ENCODE assay signal across 8 cellular contexts in the genomic region with DNA sequence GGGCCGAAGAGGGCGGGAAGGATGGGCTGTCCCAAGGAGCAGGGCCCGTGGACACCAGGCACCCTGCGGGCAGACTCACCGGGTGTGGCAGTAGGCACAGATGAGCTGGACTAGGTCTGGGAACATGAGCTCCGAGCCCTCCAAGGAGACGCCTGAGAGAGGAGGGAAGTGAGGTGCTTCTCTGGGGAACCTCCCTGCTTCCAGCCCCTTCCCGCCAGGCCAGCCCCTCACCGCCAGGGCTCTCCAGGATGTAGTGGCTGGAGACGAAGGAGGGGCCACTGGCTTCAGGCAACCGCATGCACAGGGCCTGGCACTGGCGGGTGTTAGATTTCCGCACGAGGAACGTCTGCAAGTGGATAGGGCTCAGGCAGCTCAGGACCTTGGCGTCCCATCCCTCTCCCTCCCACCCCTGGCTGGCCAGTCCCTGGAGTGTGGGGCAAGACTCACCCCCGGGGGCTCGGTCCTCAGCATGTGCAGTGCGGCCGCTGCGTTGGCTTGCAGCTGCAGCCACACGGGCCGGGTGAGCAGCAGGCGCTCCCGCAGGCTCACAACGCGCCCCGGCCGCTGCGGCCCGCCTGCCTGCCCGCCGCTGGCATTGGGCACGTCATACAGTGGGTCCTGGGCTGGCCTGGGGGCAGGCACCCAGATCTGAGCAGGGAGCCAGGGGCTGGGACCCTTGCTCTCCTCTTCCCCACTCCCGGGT. TPM values are rescaled to one million over a fixed set of nuclear protein-coding genes. Genes with fewer than 3 reads are reported as not detected.
A peak's percentile ranks its signal among the peaks of the same experiment; 100 is the strongest.
DNase-seq lines count a peak whose midpoint lies in the region; ATAC-seq, FAIRE-seq and TF ChIP-seq lines count a peak whose summit lies in the region.

No MANE protein-coding gene starts in this region.

- H3K36me3 ChIP-seq in astrocyte (ENCODE audit: insufficient read depth, low read length) (peaks cover 3% of the 10 kb centered on the region), iPS DF 6.9 (ENCODE audit: control insufficient read depth, insufficient read depth, low read length) (peaks cover 20% of the 10 kb centered on the region; the same call in 1 of the 2 replicates)

- peaks cover 11% of the 10 kb centered on the region for H3K36me3 Mint-ChIP-seq in astrocyte (ENCODE audit: low read depth, unreplicated experiment)

- no CpG with 5 or more reads among the region's 35 CpGs for WGBS in iPS DF 6.9 (ENCODE audit: insufficient coverage, insufficient read length)

- peaks cover 27% of the 10 kb centered on the region for H3K79me2 ChIP-seq in astrocyte (ENCODE audit: insufficient read depth, low read length)

- H3K27me3 Mint-ChIP-seq in astrocyte (ENCODE audit: low read depth, unreplicated experiment) = no peaks in the 10 kb centered on the region

- peaks cover 31% of the 10 kb centered on the region for H3K4me1 Mint-ChIP-seq in astrocyte (ENCODE audit: low read depth, unreplicated experiment)

- H3K4me3 Mint-ChIP-seq in astrocyte (ENCODE audit: unreplicated experiment) = peak overlapping the region; percentile 88

- no peak for FAIRE-seq in astrocyte (lab: Jason Lieb, UNC)

- H2AFZ ChIP-seq in astrocyte (ENCODE audit: low read depth, low read length) = no peak overlapping the region

- DNase-seq in AG09309 (ENCODE audit: low read depth) (no peak), HT1080 (ENCODE audit: low read depth) (peak; percentile 74), astrocyte (ENCODE audit: low read depth) (peak; percentile 66), iPS DF 6.9 (ENCODE audit: low read depth, low spot score) (no peak), skeletal muscle cell (ENCODE audit: low read depth) (no peak), NCI-H345 (lab: John Stamatoyannopoulos, UW) (no peak), NCI-H187 (lab: John Stamatoyannopoulos, UW) (no peak)

- H3K4me3 ChIP-seq in AG09309 (ENCODE audit: control insufficient read depth, low read depth, low read length) = peak overlapping the region; percentile 67
- peak overlapping the region; percentile 74 for H3K4me3 ChIP-seq in astrocyte (ENCODE audit: insufficient read depth, low read depth, low read length)
- peak overlapping the region; percentile 0; the same call in 1 of the 2 replicates for H3K4me3 ChIP-seq in iPS DF 6.9 (ENCODE audit: low read length)
- peak overlapping the region; percentile 77 for H3K4me3 ChIP-seq in skeletal muscle cell (ENCODE audit: low read depth, low read length)

- ATAC-seq in HG02885 (IDR thresholded peaks at IDR 0.05; ENCODE audit: poor library complexity, unreplicated experiment) = no peak

- peak; percentile 13 for TF ChIP-seq CTCF in AG09309 (IDR thresholded peaks at IDR 0.05; ENCODE audit: control insufficient read depth, insufficient read depth, low read depth, low read length, missing control alignments)
- no peak for TF ChIP-seq CTCF in astrocyte (IDR thresholded peaks at IDR 0.05; ENCODE audit: insufficient read depth, low read depth, low read length)

- no peaks in the 10 kb centered on the region for H3K9me3 Mint-ChIP-seq in astrocyte (ENCODE audit: unreplicated experiment)

- H3K9ac ChIP-seq in astrocyte (ENCODE audit: low read length) = peak overlapping the region; percentile 95

- H4K20me1 ChIP-seq in astrocyte (ENCODE audit: insufficient read depth, low read length) = peaks cover 48% of the 10 kb centered on the region

- peak overlapping the region; percentile 99 for H3K4me2 ChIP-seq in astrocyte (ENCODE audit: low read length)

- H3K27me3 ChIP-seq in astrocyte (ENCODE audit: insufficient read depth, low read length) = no peaks in the 10 kb centered on the region
- no peaks in the 10 kb centered on the region for H3K27me3 ChIP-seq in iPS DF 6.9 (ENCODE audit: control insufficient read depth, insufficient read depth, low read length)

- no peaks in the 10 kb centered on the region for H3K9me3 ChIP-seq in astrocyte (ENCODE audit: insufficient read depth, low read depth, low read length)
- H3K9me3 ChIP-seq in iPS DF 6.9 (ENCODE audit: control insufficient read depth, insufficient read depth, low read length) = no peaks in the 10 kb centered on the region

- H3K4me1 ChIP-seq in astrocyte (ENCODE audit: insufficient read depth, low read length) (peaks cover 47% of the 10 kb centered on the region), iPS DF 6.9 (ENCODE audit: control insufficient read depth, insufficient read depth, low read length) (peaks cover 5% of the 10 kb centered on the region; the same call in 1 of the 2 replicates)

- H3K27ac Mint-ChIP-seq in astrocyte (ENCODE audit: unreplicated experiment) = peak overlapping the region; percentile 99

- H3K27ac ChIP-seq in astrocyte (ENCODE audit: low read depth, low read length) (peak overlapping the region; percentile 96), iPS DF 6.9 (ENCODE audit: low read length) (no peak overlapping the region)

RNA-seq across cellular contexts. Expression of a gene that starts 0.6 kb away (rescaled TPM):
- total RNA-seq in HT1080 (2014; rRNA removed; shearing (Covaris generic)) = 44.2 and 47.5 TPM in 2 replicates
- polyA plus RNA-seq in HT1080 (2015; cell fraction: cytosol; rRNA removed) = 32.2 and 34.4 TPM in 2 replicates
- polyA plus RNA-seq in HT1080 (2015; cell fraction: nucleus; rRNA removed) = 77.1 and 80.4 TPM in 2 replicates
- total RNA-seq in astrocyte = 8.5 and 12.0 TPM in 2 replicates

RNA-seq across cellular contexts. Expression of a gene that starts 9.2 kb away (rescaled TPM):
- total RNA-seq in HT1080 (2014; rRNA removed; shearing (Covaris generic)) = 69.9 and 78.7 TPM in 2 replicates
- 35.2 and 45.6 TPM in 2 replicates for polyA plus RNA-seq in HT1080 (2015; cell fraction: cytosol; rRNA removed)
- 33.7 and 35.1 TPM in 2 replicates for polyA plus RNA-seq in HT1080 (2015; cell fraction: nucleus; rRNA removed)
- total RNA-seq in astrocyte = 43.5 and 47.8 TPM in 2 replicates

RNA-seq across cellular contexts. Expression of a gene that starts 11.7 kb away (rescaled TPM):
- 27.0 and 34.4 TPM in 2 replicates for total RNA-seq in HT1080 (2014; rRNA removed; shearing (Covaris generic))
- 20.8 and 21.7 TPM in 2 replicates for polyA plus RNA-seq in HT1080 (2015; cell fraction: cytosol; rRNA removed)
- 28.5 and 31.5 TPM in 2 replicates for polyA plus RNA-seq in HT1080 (2015; cell fraction: nucleus; rRNA removed)
- 25.2 and 28.4 TPM in 2 replicates for total RNA-seq in astrocyte

RNA-seq across cellular contexts. Expression of a gene that starts 18.8 kb away (rescaled TPM):
- not detected in 2 replicates for total RNA-seq in HT1080 (2014; rRNA removed; shearing (Covaris generic))
- polyA plus RNA-seq in HT1080 (2015; cell fraction: cytosol; rRNA removed) = not detected in 2 replicates
- polyA plus RNA-seq in HT1080 (2015; cell fraction: nucleus; rRNA removed) = not detected in 2 replicates
- 50.9 and 58.8 TPM in 2 replicates for total RNA-seq in astrocyte

RNA-seq across cellular contexts. Expression of a gene that starts 35.9 kb away (rescaled TPM):
- 0.37 and 0.68 TPM in 2 replicates for total RNA-seq in HT1080 (2014; rRNA removed; shearing (Covaris generic))
- polyA plus RNA-seq in HT1080 (2015; cell fraction: cytosol; rRNA removed) = 0.17 TPM in 1 of 2 replicates, not detected in the other
- 0.17 and 0.34 TPM in 2 replicates for polyA plus RNA-seq in HT1080 (2015; cell fraction: nucleus; rRNA removed)
- 5.0 and 6.6 TPM in 2 replicates for total RNA-seq in astrocyte

Comparison
In these comparisons a context has a peak if more than half of its experiments do, and no peak if none do; other contexts are left out.
1. DNase-seq: peak in HT1080 (single experiment) and astrocyte (single experiment); none in AG09309 (single experiment), iPS DF 6.9 (single experiment), skeletal muscle cell (single experiment), NCI-H345 (single experiment) and NCI-H187 (0 of 2).
2. H3K4me3 ChIP-seq: peak in every context shown above with its lines; median percentile 77 in skeletal muscle cell; 74 in astrocyte; 67 in AG09309; 0 in iPS DF 6.9.